12 cellular contexts compared by ENCODE assay signal in genomic region chr9:73093740-73094379, GRCh38. TPM values are rescaled to one million over a fixed set of nuclear protein-coding genes. Genes with fewer than 3 reads are reported as not detected.
A peak's percentile ranks its signal among the peaks of the same experiment; 100 is the strongest.
DNase-seq lines count a peak whose midpoint lies in the region; ATAC-seq, FAIRE-seq and TF ChIP-seq lines count a peak whose summit lies in the region.
"Had no signal": no experiment of that assay in that cellular context is flagged by ENCODE, and none has a peak within 500 bp of the region (broad histone marks: within the 10 kb centered on the region; RNA-seq: fewer than 3 reads in every experiment).

No MANE protein-coding gene starts in this region.

- H3K4me3 ChIP-seq in right cardiac atrium (ENCODE audit: low read length) = peak overlapping the region; percentile 28
- peak overlapping the region; percentile 17 to 49 for H3K4me3 ChIP-seq in kidney (ENCODE audit: low read length in 2 of 2)
- peak overlapping the region in 1 of 2 donors; percentile 18 for H3K4me3 ChIP-seq in vagina

- intact Hi-C loops in right cardiac atrium (cut with DNase I) = no loop called here
- intact Hi-C loops in Right ventricle myocardium inferior (cut with DNase I) = no loop called here
- intact Hi-C loops in activated B cell treated with CpG ODN at 0.5 μM for 24 hours (cut with micrococcal nuclease) = no loop called here
- intact Hi-C loops in kidney (cut with DNase I) = no loop called here
- intact Hi-C loops in vagina (cut with DNase I) = loop anchor here (10.0 kb wide), 1 partner anchor 69 kb away; no protein-coding TSS in a partner anchor

- no peak for TF ChIP-seq POLR2A in vagina (IDR thresholded peaks at IDR 0.05)

- H3K27me3 ChIP-seq in right cardiac atrium (ENCODE audit: control insufficient read depth, insufficient read depth) (no peaks in the 10 kb centered on the region), vagina (no peaks in the 10 kb centered on the region)
- H3K27me3 ChIP-seq: brain microvascular endothelial cell had no signal

- H3K27me3 Mint-ChIP-seq in activated B cell treated with CpG ODN at 0.5 μM for 24 hours = peaks cover 4% of the 10 kb centered on the region
- no peaks in the 10 kb centered on the region for H3K27me3 Mint-ChIP-seq in activated T-cell treated with anti-CD3 and anti-CD28 coated beads, Interleukin-2, amount 50 U/mL, for 4 hours (ENCODE audit: low read depth)
- H3K27me3 Mint-ChIP-seq: activated CD4-positive, alpha-beta T cell treated with anti-CD3 and anti-CD28 coated beads, Interleukin-2, amount 10 ng/mL, durations not matched to agents 7 days and 5 days had no signal

- H3K27ac Mint-ChIP-seq in activated B cell treated with CpG ODN at 0.5 μM for 24 hours = no peak overlapping the region
- H3K27ac Mint-ChIP-seq: activated CD4-positive, alpha-beta T cell treated with anti-CD3 and anti-CD28 coated beads, Interleukin-2, amount 10 ng/mL, durations not matched to agents 7 days and 5 days; H9 had no signal

- H3K27ac ChIP-seq in right cardiac atrium (ENCODE audit: low read length) (no peak overlapping the region), kidney (ENCODE audit: low read depth in 2 of 2, low read length in 2 of 2) (no peak overlapping the region), vagina (peak overlapping the region; percentile 40)
- H3K27ac ChIP-seq: brain microvascular endothelial cell had no signal

- WGBS in right cardiac atrium = 52% methylated on average over 5 of the region's 5 CpGs

- CTCF ChIA-PET in activated B cell treated with CpG ODN at 0.5 μM for 24 hours (lab: Charles Lee) = no interaction called here

- no peaks in the 10 kb centered on the region for H3K36me3 Mint-ChIP-seq in activated B cell treated with CpG ODN at 0.5 μM for 24 hours (ENCODE audit: low read depth)
- no peaks in the 10 kb centered on the region for H3K36me3 Mint-ChIP-seq in activated T-cell treated with anti-CD3 and anti-CD28 coated beads, Interleukin-2, amount 50 U/mL, for 4 hours (ENCODE audit: insufficient read depth)

- TF ChIP-seq CTCF in activated B cell treated with CpG ODN at 0.5 μM for 24 hours (IDR thresholded peaks at IDR 0.05) (no peak), kidney (IDR thresholded peaks at IDR 0.05; ENCODE audit: borderline replicate concordance, extremely low read depth, insufficient read depth) (no peak), vagina (IDR thresholded peaks at IDR 0.05) (no peak)

- no peaks in the 10 kb centered on the region for H3K36me3 ChIP-seq in kidney (ENCODE audit: control insufficient read depth in 1 of 2, insufficient read depth in 2 of 2, low read length in 2 of 2)
- no peaks in the 10 kb centered on the region for H3K36me3 ChIP-seq in vagina
- H3K36me3 ChIP-seq: brain microvascular endothelial cell had no signal

- H3K4me1 ChIP-seq in right cardiac atrium (ENCODE audit: control insufficient read depth, insufficient read depth, low read length) (no peaks in the 10 kb centered on the region), kidney (ENCODE audit: control insufficient read depth in 1 of 2, insufficient read depth in 1 of 2, low read depth in 1 of 2, low read length in 2 of 2) (peaks cover 0 to 3% of the 10 kb centered on the region in 2 donors), vagina (peaks cover 6% of the 10 kb centered on the region)

- H3K9me3 ChIP-seq in right cardiac atrium (ENCODE audit: control insufficient read depth, low read length) (no peaks in the 10 kb centered on the region), kidney (ENCODE audit: control insufficient read depth in 1 of 2, low read length in 2 of 2) (no peaks in the 10 kb centered on the region), vagina (no peaks in the 10 kb centered on the region)

- peak in 1 of 2 donors; percentile 54 for ATAC-seq in right cardiac atrium
- no peak for ATAC-seq in Right ventricle myocardium inferior
- ATAC-seq in activated B cell treated with CpG ODN at 0.5 μM for 24 hours (ENCODE audit: low read depth) = no peak
- ATAC-seq in activated T-cell treated with anti-CD3 and anti-CD28 coated beads, Interleukin-2, amount 50 U/mL, for 4 hours = no peak
- no peak for ATAC-seq in GM21576 (IDR thresholded peaks at IDR 0.05; ENCODE audit: unreplicated experiment)

- FAIRE-seq in kidney (lab: Jason Lieb, UNC) = peak; percentile 50

- peaks cover 3% of the 10 kb centered on the region for H3K4me1 Mint-ChIP-seq in activated B cell treated with CpG ODN at 0.5 μM for 24 hours
- peaks cover 3% of the 10 kb centered on the region for H3K4me1 Mint-ChIP-seq in activated T-cell treated with anti-CD3 and anti-CD28 coated beads, Interleukin-2, amount 50 U/mL, for 4 hours (ENCODE audit: low read depth)

- no peaks in the 10 kb centered on the region for H3K9me3 Mint-ChIP-seq in activated B cell treated with CpG ODN at 0.5 μM for 24 hours
- H3K9me3 Mint-ChIP-seq in activated T-cell treated with anti-CD3 and anti-CD28 coated beads, Interleukin-2, amount 50 U/mL, for 4 hours = no peaks in the 10 kb centered on the region
- H3K9me3 Mint-ChIP-seq: activated CD4-positive, alpha-beta T cell treated with anti-CD3 and anti-CD28 coated beads, Interleukin-2, amount 10 ng/mL, durations not matched to agents 7 days and 5 days; H9 had no signal

- H3K4me3 Mint-ChIP-seq in activated B cell treated with CpG ODN at 0.5 μM for 24 hours = peak overlapping the region; percentile 47
- H3K4me3 Mint-ChIP-seq in activated T-cell treated with anti-CD3 and anti-CD28 coated beads, Interleukin-2, amount 50 U/mL, for 4 hours = no peak overlapping the region
- H3K4me3 Mint-ChIP-seq: activated CD4-positive, alpha-beta T cell treated with anti-CD3 and anti-CD28 coated beads, Interleukin-2, amount 10 ng/mL, durations not matched to agents 7 days and 5 days; H9 had no signal

- POLR2A ChIA-PET in activated B cell treated with CpG ODN at 0.5 μM for 24 hours (lab: Charles Lee) = interaction anchor here (0.7 kb wide), 1 partner anchor 13 kb away, joined by 4 read pairs; no protein-coding TSS in a partner anchor

- H3K9ac ChIP-seq in kidney (ENCODE audit: low read length in 2 of 2) = peak overlapping the region in 1 of 2 donors; percentile 14

- no peak for DNase-seq in right cardiac atrium
- DNase-seq in Right ventricle myocardium inferior (ENCODE audit: missing footprints) = no peak
- no peak for DNase-seq in activated B cell treated with CpG ODN at 0.5 μM for 24 hours
- no peak for DNase-seq in kidney
- DNase-seq in vagina (ENCODE audit: extremely low spot score in 2 of 2) = no peak
- no peak for DNase-seq in NCI-H1105 (lab: John Stamatoyannopoulos, UW)
- no peak for DNase-seq in activated T-cell treated with anti-CD3 and anti-CD28 coated beads, Interleukin-2, amount 50 U/mL, for 4 hours
- DNase-seq: activated CD4-positive, alpha-beta T cell treated with anti-CD3 and anti-CD28 coated beads, Interleukin-2, amount 10 ng/mL, durations not matched to agents 7 days and 5 days; brain microvascular endothelial cell; C1 segment of cervical spinal cord; H9 had no signal

RNA-seq across cellular contexts. Expression of gene ANXA1, which starts 57.8 kb away (rescaled TPM):
- 100 to 1,000 TPM in 1 of 4 donors, 10 to 100 TPM in 3; 46.7 to 120 (median 83.4) TPM for total RNA-seq in right cardiac atrium
- polyA plus RNA-seq in right cardiac atrium = 139 TPM
- total RNA-seq in Right ventricle myocardium inferior = 75.7 TPM
- 0.27 and 0.71 TPM in 2 replicates for total RNA-seq in activated B cell treated with CpG ODN at 0.5 μM for 24 hours
- 250 TPM for total RNA-seq in kidney
- 65.2 TPM for polyA plus RNA-seq in kidney (ENCODE audit: insufficient read depth, low read depth, low replicate concordance)
- 834 TPM for total RNA-seq in vagina
- total RNA-seq in activated T-cell treated with anti-CD3 and anti-CD28 coated beads, Interleukin-2, amount 50 U/mL, for 4 hours = 10 to 100 TPM; 41.2 to 82.7 (median 55.9) TPM

Comparison
In these comparisons a context has a peak if more than half of its experiments do, and no peak if none do; other contexts are left out.
1. RNA of gene ANXA1, which starts 57.8 kb away (total RNA-seq): 834 TPM in vagina (single experiment), 250 TPM in kidney (single experiment), 46.7 to 120 TPM in right cardiac atrium, 75.7 TPM in Right ventricle myocardium inferior (single experiment) and 41.2 to 82.7 TPM in activated T-cell treated with anti-CD3 and anti-CD28 coated beads, Interleukin-2, amount 50 U/mL, for 4 hours; 0.27 to 0.71 TPM in activated B cell treated with CpG ODN at 0.5 μM for 24 hours; every median in the first group is over 10 times any median in the second.